Comparison of ENCODE assay signal across 15 cellular contexts in the genomic region with DNA sequence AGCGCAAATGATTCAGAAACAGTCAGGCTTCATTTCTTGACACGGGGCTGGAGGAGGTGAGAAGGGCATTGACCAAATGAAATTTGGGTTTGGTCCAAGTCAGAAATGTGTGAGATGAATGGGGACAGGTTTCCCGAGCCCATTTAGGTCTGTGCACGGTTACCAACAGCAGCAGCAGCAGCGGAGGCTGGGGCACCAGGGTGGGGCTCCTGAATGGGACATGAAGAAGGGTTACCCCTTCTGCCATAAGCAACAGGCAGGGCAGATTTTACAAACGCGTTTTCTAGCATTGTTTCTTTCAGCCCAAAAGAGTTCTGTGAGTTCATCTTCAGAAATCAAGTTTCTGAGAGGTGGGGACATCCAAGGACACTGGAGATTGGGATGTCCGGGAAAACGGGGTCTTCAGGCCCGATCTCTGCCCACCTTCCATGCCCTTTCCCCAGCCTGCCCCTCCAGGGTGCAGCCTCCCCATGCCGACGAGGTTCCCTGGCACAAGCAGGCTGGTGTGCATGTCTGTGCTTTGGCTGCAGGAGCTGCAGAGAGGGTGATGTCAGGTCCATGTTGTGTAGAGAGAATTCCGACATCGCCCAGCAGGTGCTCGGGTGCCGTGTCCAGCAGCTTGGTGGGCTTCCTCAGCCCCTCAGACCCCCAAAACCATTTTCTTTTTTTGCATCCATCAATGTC.
DNase-seq lines count a peak whose midpoint lies in the region; ATAC-seq and TF ChIP-seq lines count a peak whose summit lies in the region.
"Had no signal": no experiment of that assay in that cellular context is flagged by ENCODE, and none has a peak within 500 bp of the region (broad histone marks: within the 10 kb centered on the region; RNA-seq: fewer than 3 reads in every experiment).

No MANE protein-coding gene starts in this region.

- H3K9ac ChIP-seq in DND-41 (ENCODE audit: low read depth, low read length) = no peak overlapping the region

- intact Hi-C loops in sciatic nerve (cut with DNase I) = no loop called here

- H3K27me3 ChIP-seq in DND-41 (ENCODE audit: insufficient read depth, low read length, poor library complexity) = no peaks in the 10 kb centered on the region

- H3K36me3 ChIP-seq in DND-41 (ENCODE audit: insufficient read depth, low read length) = no peaks in the 10 kb centered on the region
- H3K36me3 ChIP-seq: spleen had no signal

- no peak overlapping the region for H3K4me2 ChIP-seq in DND-41 (ENCODE audit: insufficient read depth, low read length)

- H3K27ac ChIP-seq in DND-41 (ENCODE audit: low read length) (no peak overlapping the region), coronary artery (no peak overlapping the region)
- H3K27ac ChIP-seq: spleen had no signal

- no peak overlapping the region for H3K4me3 ChIP-seq in DND-41 (ENCODE audit: low read depth in 1 of 2, low read length in 2 of 2)
- no peak overlapping the region for H3K4me3 ChIP-seq in coronary artery
- H3K4me3 ChIP-seq: GM12878, spleen had no signal

- H3K9me3 ChIP-seq in DND-41 (ENCODE audit: insufficient read depth, low read length, severe bottlenecking) = no peaks in the 10 kb centered on the region
- H3K9me3 ChIP-seq: spleen had no signal

- no peak overlapping the region for H2AFZ ChIP-seq in DND-41 (ENCODE audit: low read depth, low read length)

- peak; percentile 26 for DNase-seq in activated CD8-positive, alpha-beta memory T cell treated with anti-CD3 and anti-CD28 coated beads for 24 hours
- DNase-seq in activated CD8-positive, alpha-beta memory T cell treated with anti-CD3 and anti-CD28 coated beads, Interleukin-2, amount 50 U/mL, for 4 hours = no peak
- DNase-seq in DND-41 (peak; percentile 1), coronary artery (ENCODE audit: low spot score) (peak; percentile 68), sciatic nerve (ENCODE audit: low spot score) (peak; percentile 50), DMS53 treated with DMSO at 0.1 percent for 48 hours (lab: John Stamatoyannopoulos, UW; ENCODE audit: unreplicated experiment) (no peak)
- DNase-seq: activated CD4-positive, alpha-beta T cell treated with anti-CD3 and anti-CD28 coated beads, Interleukin-2, amount 10 ng/mL, durations not matched to agents 24 days and 14 days; activated naive CD4-positive, alpha-beta T cell treated with anti-CD3 and anti-CD28 coated beads, Interleukin-2, amount 10 ng/mL, durations not matched to agents 7 days and 5 days; DMS 273 treated with DMSO at 0.1 percent for 48 hours; HFFc6; NCI-H510A treated with DMSO at 0.1 percent for 48 hours; spleen had no signal

- TF ChIP-seq CTCF in DND-41 (IDR thresholded peaks at IDR 0.05; ENCODE audit: borderline replicate concordance, extremely low read depth, low read length, poor library complexity, severe bottlenecking) = no peak
- TF ChIP-seq CTCF in coronary artery (IDR thresholded peaks at IDR 0.05) = no peak

- H3K4me1 ChIP-seq in DND-41 (ENCODE audit: insufficient read depth, low read length) = no peaks in the 10 kb centered on the region

- ATAC-seq in DND-41 (ENCODE audit: insufficient read depth, low read depth) = no peak
- ATAC-seq in sciatic nerve = no peak
- no peak for ATAC-seq in HG03442 (IDR thresholded peaks at IDR 0.05; ENCODE audit: unreplicated experiment)
- no peak for ATAC-seq in GM18873 (IDR thresholded peaks at IDR 0.05; ENCODE audit: low FRiP score, unreplicated experiment)
- ATAC-seq: GM12878 had no signal

- no peaks in the 10 kb centered on the region for H3K79me2 ChIP-seq in DND-41 (ENCODE audit: insufficient read depth, low read length)

- 0 out of 2 replicates have a peak, but pooled peaks cover 5% of the 10 kb centered on the region for H4K20me1 ChIP-seq in DND-41 (ENCODE audit: insufficient read depth, low read length)

Comparison
In these comparisons a context has a peak if more than half of its experiments do, and no peak if none do; other contexts are left out.
1. DNase-seq: peak in activated CD8-positive, alpha-beta memory T cell treated with anti-CD3 and anti-CD28 coated beads for 24 hours (single experiment), DND-41 (single experiment), coronary artery (single experiment) and sciatic nerve (single experiment); none in activated CD8-positive, alpha-beta memory T cell treated with anti-CD3 and anti-CD28 coated beads, Interleukin-2, amount 50 U/mL, for 4 hours (single experiment) and DMS53 treated with DMSO at 0.1 percent for 48 hours (single experiment).